17 cellular contexts compared by ENCODE assay signal in genomic region chr2:49289711-49290110, GRCh38.
"Had no signal": no experiment of that assay in that cellular context is flagged by ENCODE, and none has a peak within 500 bp of the region (broad histone marks: within the 10 kb centered on the region; RNA-seq: fewer than 3 reads in every experiment).

No MANE protein-coding gene starts in this region.

- H3K9me3 ChIP-seq: esophagus squamous epithelium, mucosa of descending colon, neutrophil, psoas muscle, right lobe of liver, spleen, thoracic aorta, transverse colon had no signal

- H3K4me1 ChIP-seq: esophagus squamous epithelium, psoas muscle, spleen, transverse colon had no signal

- H3K36me3 ChIP-seq: esophagus squamous epithelium, neutrophil, right lobe of liver, spleen, thoracic aorta, transverse colon had no signal

- H3K4me3 ChIP-seq: esophagus squamous epithelium, mucosa of descending colon, psoas muscle, right lobe of liver, spleen, thoracic aorta, transverse colon had no signal

- ATAC-seq: mucosa of descending colon; naive thymus-derived CD8-positive, alpha-beta T cell; psoas muscle; right lobe of liver; stimulated activated memory B cell treated with anti-CD40 and anti-IgM and Interleukin-4, amounts not matched to agents 10 μg/mL and 1 μg/mL and 100 μg/mL, for 72 hours had no signal

- H3K27ac ChIP-seq: esophagus squamous epithelium, neutrophil, psoas muscle, right lobe of liver, spleen, thoracic aorta, transverse colon had no signal

- H3K27me3 ChIP-seq: esophagus squamous epithelium, neutrophil, right lobe of liver, spleen, transverse colon had no signal

- DNase-seq: esophagus squamous epithelium; foreskin fibroblast; kidney; mammary epithelial cell; mucosa of descending colon; naive thymus-derived CD8-positive, alpha-beta T cell; psoas muscle; retina; right lobe of liver; spleen; stimulated activated CD4-positive, alpha-beta T cell treated with anti-CD3 and anti-CD28 coated beads, Interleukin-15, amount 100 ng/mL, for 24 hours; stimulated activated CD4-positive, alpha-beta T cell treated with anti-CD3 and anti-CD28 coated beads, Interleukin-1b, Interleukin-23, amount 100 ng/mL, for 48 hours; stimulated activated CD4-positive, alpha-beta T cell treated with anti-CD3 and anti-CD28 coated beads, Interleukin-4, amount 100 ng/mL, for 24 hours; transverse colon had no signal
